24 cellular contexts compared by ENCODE assay signal in the genomic region with DNA sequence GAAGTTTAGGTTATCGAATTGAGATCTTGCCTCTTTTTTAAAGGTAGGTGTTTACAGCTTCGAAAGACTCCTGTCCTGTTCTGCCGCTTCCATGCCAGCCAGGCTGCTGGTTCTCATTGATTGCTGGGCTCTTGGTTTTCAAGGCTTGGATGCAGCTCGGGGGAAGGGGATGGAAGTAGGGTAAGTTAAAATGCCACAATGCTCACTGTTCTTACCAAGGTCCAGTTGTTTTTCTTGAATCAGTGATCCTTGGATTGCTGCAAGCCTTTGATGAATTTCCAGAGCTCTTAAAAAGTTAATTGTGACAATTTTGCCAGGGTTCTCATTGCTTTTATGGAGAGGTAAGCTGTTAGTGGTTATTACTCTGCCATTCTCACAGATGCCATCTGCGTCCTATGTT.
"Had no signal": no experiment of that assay in that cellular context is flagged by ENCODE, and none has a peak within 500 bp of the region (broad histone marks: within the 10 kb centered on the region; RNA-seq: fewer than 3 reads in every experiment).

No MANE protein-coding gene starts in this region.

- H3K27me3 Mint-ChIP-seq: dendritic cell treated with granulocyte-macrophage colony-stimulating factor and Interleukin-4, amounts not matched to agents 40 ng/mL and 50 ng/mL, for 4 days had no signal

- H3K27ac Mint-ChIP-seq: dendritic cell treated with granulocyte-macrophage colony-stimulating factor and Interleukin-4, amounts not matched to agents 40 ng/mL and 50 ng/mL, for 4 days; effector memory CD8-positive, alpha-beta T cell; endodermal cell; mesothelial cell of epicardium had no signal

- ATAC-seq: effector memory CD8-positive, alpha-beta T cell; esophagus mucosa; gastrocnemius medialis; heart right ventricle; left cardiac atrium; left lung; left ventricle myocardium superior; lower lobe of right lung; mucosa of descending colon had no signal

- H3K27ac ChIP-seq: epithelial cell of prostate, esophagus squamous epithelium, gastrocnemius medialis, heart right ventricle, left lung, lower lobe of right lung had no signal

- H3K4me3 Mint-ChIP-seq: dendritic cell treated with granulocyte-macrophage colony-stimulating factor and Interleukin-4, amounts not matched to agents 40 ng/mL and 50 ng/mL, for 4 days; effector memory CD8-positive, alpha-beta T cell; endodermal cell; mesothelial cell of epicardium had no signal

- H3K36me3 Mint-ChIP-seq: mesothelial cell of epicardium had no signal

- H3K36me3 ChIP-seq: esophagus squamous epithelium, gastrocnemius medialis, heart right ventricle, left lung, lower lobe of right lung had no signal

- H3K4me1 ChIP-seq: esophagus squamous epithelium, gastrocnemius medialis, heart right ventricle, left lung, lower lobe of right lung had no signal

- H3K27me3 ChIP-seq: left lung had no signal

- H3K9me3 Mint-ChIP-seq: endodermal cell had no signal

- H3K4me1 Mint-ChIP-seq: endodermal cell had no signal

- DNase-seq: cortex of kidney; effector CD8-positive, alpha-beta T cell; effector memory CD8-positive, alpha-beta T cell; endodermal cell; erythroblast; esophagus squamous epithelium; foreskin fibroblast; foreskin melanocyte; gastrocnemius medialis; glutamatergic neuron; head of caudate nucleus; heart right ventricle; hippocampal formation; left cardiac atrium; left lung; left ventricle myocardium superior; lower lobe of right lung; mesenchymal stem cell; mucosa of descending colon; naive B cell had no signal

- H3K4me3 ChIP-seq: esophagus squamous epithelium, gastrocnemius medialis, heart right ventricle, left lung, lower lobe of right lung, mucosa of descending colon had no signal

- H3K9me3 ChIP-seq: esophagus squamous epithelium, gastrocnemius medialis, left lung, lower lobe of right lung, mucosa of descending colon had no signal
